Comparison of ENCODE assay signal across 1 cellular context in genomic region chr1:54593571-54594160, GRCh38.
TF ChIP-seq lines count a peak whose summit lies in the region.

No MANE protein-coding gene starts in this region.

TF ChIP-seq in K562, 482 proteins besides CTCF, POLR2A, EP300 and RAD21:
- TF ChIP-seq ZNF121 (CRISPR knock-in tag; conservative IDR thresholded peaks at IDR 0.05): peak; percentile 69
- TF ChIP-seq CBX3 (IDR thresholded peaks at IDR 0.05; ENCODE audit: borderline replicate concordance in 1 of 2, low read length in 2 of 2): no peak
- TF ChIP-seq ZBED1 (IDR thresholded peaks at IDR 0.05): no peak
